In the genomic region with DNA sequence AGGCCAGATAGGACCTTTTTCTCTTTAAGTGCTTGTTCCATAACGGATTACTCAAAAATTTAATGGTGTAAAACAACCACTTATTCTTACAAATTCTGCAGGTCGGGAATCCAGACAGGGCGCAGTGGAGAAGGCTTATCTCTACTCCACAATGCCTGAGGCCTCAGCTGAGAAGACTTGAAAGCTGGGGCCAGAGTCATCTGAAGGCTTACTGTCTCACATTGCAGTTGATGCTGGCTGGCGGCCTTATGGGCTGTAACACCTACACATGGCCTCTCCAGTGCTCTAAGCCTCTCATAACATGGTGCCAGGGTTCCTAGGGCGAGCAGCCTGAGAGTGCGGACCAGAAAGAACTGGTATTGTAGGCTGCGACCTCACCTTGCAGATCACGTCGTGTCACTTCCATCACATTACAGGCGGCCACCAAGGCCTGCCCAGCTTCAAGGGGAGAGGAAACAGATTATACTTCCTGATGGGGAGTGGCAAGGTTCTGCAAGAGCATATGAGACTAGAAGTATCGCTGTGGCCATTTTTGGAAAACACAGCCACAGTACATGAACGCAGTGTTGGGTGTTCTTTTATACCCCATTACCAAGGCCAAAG, we compare ENCODE assay signal across 9 cellular contexts. TPM values are rescaled to one million over a fixed set of nuclear protein-coding genes. Genes with fewer than 3 reads are reported as not detected.
DNase-seq lines count a peak whose midpoint lies in the region; ATAC-seq and TF ChIP-seq lines count a peak whose summit lies in the region.
"Had no signal": no experiment of that assay in that cellular context is flagged by ENCODE, and none has a peak within 500 bp of the region (broad histone marks: within the 10 kb centered on the region; RNA-seq: fewer than 3 reads in every experiment).

No MANE protein-coding gene starts in this region.

- H3K36me3 ChIP-seq in Loucy (ENCODE audit: insufficient read depth, low read length) (no peaks in the 10 kb centered on the region), trophoblast cell (ENCODE audit: control insufficient read depth in 1 of 2, insufficient read depth in 2 of 2, low read length in 2 of 2) (no peaks in the 10 kb centered on the region)

- H3K27me3 Mint-ChIP-seq in activated naive CD8-positive, alpha-beta T cell treated with anti-CD3 and anti-CD28 coated beads, Interleukin-2, amount 50 U/mL, for 24 hours = no peaks in the 10 kb centered on the region

- H2AFZ ChIP-seq in Loucy (ENCODE audit: low read length) (peak overlapping the region; percentile 64; the same call in 1 of the 2 replicates), trophoblast cell (ENCODE audit: insufficient read depth, low read length, poor library complexity) (no peak overlapping the region)

- H4K8ac ChIP-seq in trophoblast cell (ENCODE audit: low read depth, low read length) = no peak overlapping the region

- H3K14ac ChIP-seq in trophoblast cell (ENCODE audit: low read length) = no peak overlapping the region

- no CpG with 5 or more reads among the region's 12 CpGs for WGBS in trophoblast cell (ENCODE audit: extremely low coverage, insufficient coverage, insufficient read length)

- no peak overlapping the region for H3K27ac ChIP-seq in trophoblast cell (ENCODE audit: low read depth, low read length)

- H3K4me2 ChIP-seq in Loucy (ENCODE audit: low read depth, low read length, poor library complexity, severe bottlenecking) = peak overlapping the region; percentile 25
- no peak overlapping the region for H3K4me2 ChIP-seq in trophoblast cell (ENCODE audit: low read length)

- DNase-seq in ELF-1 (ENCODE audit: low read depth, low spot score) (peak; percentile 50), trophoblast cell (peak; percentile 78 to 84), GM03348 (ENCODE audit: low spot score) (no peak), nucleus accumbens (lab: John Stamatoyannopoulos, UW) (no peak)
- no peak for DNase-seq in activated naive CD8-positive, alpha-beta T cell treated with anti-CD3 and anti-CD28 coated beads, Interleukin-2, amount 50 U/mL, for 24 hours
- DNase-seq: SHP77 had no signal

- ATAC-seq in activated naive CD8-positive, alpha-beta T cell treated with anti-CD3 and anti-CD28 coated beads, Interleukin-2, amount 50 U/mL, for 24 hours = peak; percentile 8
- no peak for ATAC-seq in GM18861 (IDR thresholded peaks at IDR 0.05; ENCODE audit: unreplicated experiment)
- ATAC-seq in GM18517 (IDR thresholded peaks at IDR 0.05; ENCODE audit: unreplicated experiment) = no peak

- no peak overlapping the region for H2BK12ac ChIP-seq in trophoblast cell (ENCODE audit: low read length)

- no peak overlapping the region for H2BK5ac ChIP-seq in trophoblast cell (ENCODE audit: low read depth, low read length, poor library complexity)

- no peak overlapping the region for H3K4ac ChIP-seq in trophoblast cell (ENCODE audit: low read depth, low read length)

- H4K12ac ChIP-seq in trophoblast cell (ENCODE audit: low read depth, low read length) = no peak overlapping the region

- H3K27ac Mint-ChIP-seq in activated naive CD8-positive, alpha-beta T cell treated with anti-CD3 and anti-CD28 coated beads, Interleukin-2, amount 50 U/mL, for 24 hours = peak overlapping the region; percentile 85

- no peak overlapping the region for H2AK5ac ChIP-seq in trophoblast cell (ENCODE audit: low read length)

- no peak overlapping the region for H3K18ac ChIP-seq in trophoblast cell (ENCODE audit: low read length)

- no peak for TF ChIP-seq CTCF in Loucy (conservative IDR thresholded peaks at IDR 0.05; ENCODE audit: low read length)

- no peaks in the 10 kb centered on the region; the same call in 1 of the 2 replicates for H3F3A ChIP-seq in Loucy (ENCODE audit: low read depth)

- no peaks in the 10 kb centered on the region for H3K36me3 Mint-ChIP-seq in activated naive CD8-positive, alpha-beta T cell treated with anti-CD3 and anti-CD28 coated beads, Interleukin-2, amount 50 U/mL, for 24 hours (ENCODE audit: low read depth)

- H3K4me3 ChIP-seq in Loucy (ENCODE audit: low read length, poor library complexity, severe bottlenecking) = peak overlapping the region; percentile 6
- no peak overlapping the region for H3K4me3 ChIP-seq in trophoblast cell (ENCODE audit: low read depth, low read length)

- H3K79me1 ChIP-seq in trophoblast cell (ENCODE audit: low read length) = peaks cover 10% of the 10 kb centered on the region

- H3K4me1 ChIP-seq in Loucy (ENCODE audit: insufficient read depth, low read length, poor library complexity, severe bottlenecking) = peaks cover 69% of the 10 kb centered on the region
- H3K4me1 ChIP-seq in trophoblast cell (ENCODE audit: control insufficient read depth in 1 of 2, insufficient read depth in 2 of 2, low read length in 2 of 2) = peaks cover 23 to 26% of the 10 kb centered on the region in 2 experiments

- no peak overlapping the region for H4K91ac ChIP-seq in trophoblast cell (ENCODE audit: low read depth, low read length)

- H3K9me3 ChIP-seq in Loucy (ENCODE audit: insufficient read depth, low read depth, low read length) (no peaks in the 10 kb centered on the region), trophoblast cell (ENCODE audit: insufficient read depth, low read depth, low read length) (no peaks in the 10 kb centered on the region)

- H3K27me3 ChIP-seq in Loucy (ENCODE audit: insufficient read depth, low read length, poor library complexity, severe bottlenecking) (no peaks in the 10 kb centered on the region), trophoblast cell (ENCODE audit: insufficient read depth, low read length) (no peaks in the 10 kb centered on the region)

- H3K4me1 Mint-ChIP-seq in activated naive CD8-positive, alpha-beta T cell treated with anti-CD3 and anti-CD28 coated beads, Interleukin-2, amount 50 U/mL, for 24 hours = peaks cover 98% of the 10 kb centered on the region

- H3K23ac ChIP-seq in trophoblast cell (ENCODE audit: low read length) = no peak overlapping the region

- H3K9me2 ChIP-seq in Loucy (replicated peaks; ENCODE audit: low read depth, low read length) = no peaks in the 10 kb centered on the region

- H3K9me3 Mint-ChIP-seq in activated naive CD8-positive, alpha-beta T cell treated with anti-CD3 and anti-CD28 coated beads, Interleukin-2, amount 50 U/mL, for 24 hours = no peaks in the 10 kb centered on the region

- H3K9ac ChIP-seq in Loucy (ENCODE audit: low read depth, low read length, poor library complexity, severe bottlenecking) = peak overlapping the region; percentile 20
- H3K9ac ChIP-seq in trophoblast cell (ENCODE audit: low read length) = no peak overlapping the region

- no peak overlapping the region for H2BK120ac ChIP-seq in trophoblast cell (ENCODE audit: insufficient read depth, low read length, poor library complexity)

- H4K20me1 ChIP-seq in Loucy (ENCODE audit: insufficient read depth, low read length, poor library complexity, severe bottlenecking) = no peaks in the 10 kb centered on the region

- H3K79me2 ChIP-seq in Loucy (ENCODE audit: insufficient read depth, low read length) (peaks cover 23% of the 10 kb centered on the region; the same call in 1 of the 2 replicates), trophoblast cell (ENCODE audit: control insufficient read depth, insufficient read depth, low read length, poor library complexity) (peaks cover 7% of the 10 kb centered on the region)

- peak overlapping the region; percentile 61 for H3K4me3 Mint-ChIP-seq in activated naive CD8-positive, alpha-beta T cell treated with anti-CD3 and anti-CD28 coated beads, Interleukin-2, amount 50 U/mL, for 24 hours

RNA-seq across cellular contexts. Expression of a gene that starts 32.4 kb away (rescaled TPM):
- polyA plus RNA-seq in trophoblast cell (2013) = 16.7 and 18.6 TPM in 2 replicates

Comparison
In these comparisons a context has a peak if more than half of its experiments do, and no peak if none do; other contexts are left out.
1. DNase-seq: peak in ELF-1 (single experiment) and trophoblast cell (2 of 2); none in activated naive CD8-positive, alpha-beta T cell treated with anti-CD3 and anti-CD28 coated beads, Interleukin-2, amount 50 U/mL, for 24 hours (single experiment), GM03348 (single experiment) and nucleus accumbens (0 of 56).